ENCODE assay signal across 28 cellular contexts in genomic region chr6:166692723-166693302, GRCh38.
"Had no signal": no experiment of that assay in that cellular context is flagged by ENCODE, and none has a peak within 500 bp of the region (broad histone marks: within the 10 kb centered on the region; RNA-seq: fewer than 3 reads in every experiment).

No MANE protein-coding gene starts in this region.

- H3K36me3 ChIP-seq: breast epithelium, esophagus muscularis mucosa, left lung, lower lobe of right lung, thyroid gland, upper lobe of left lung had no signal

- H3K9me3 ChIP-seq: breast epithelium, esophagus muscularis mucosa, left lung, lower lobe of right lung, thyroid gland, upper lobe of left lung had no signal

- H3K27me3 ChIP-seq: breast epithelium, esophagus muscularis mucosa, foreskin keratinocyte, left lung, thyroid gland, upper lobe of left lung had no signal

- H3K4me3 ChIP-seq: breast epithelium, esophagus muscularis mucosa, left lung, lower lobe of right lung, smooth muscle cell, thyroid gland, upper lobe of left lung had no signal

- H3K9me3 Mint-ChIP-seq: activated naive CD4-positive, alpha-beta T cell treated with anti-CD3 and anti-CD28 coated beads, Interleukin-2, amount 50 U/mL, for 72 hours; activated T-helper 2 cell treated with anti-CD3 and anti-CD28 coated beads, Interferon-gamma antibody, Interleukin-2, Interleukin-4, amounts not matched to agents 10 μg/mL and 5 μg/mL and 100 μg/mL, durations not matched to agents 14 hours and 24 hours and 36 hours; dendritic cell treated with granulocyte-macrophage colony-stimulating factor and Interleukin-4, amounts not matched to agents 40 ng/mL and 50 ng/mL, for 4 days; natural killer cell treated with Interleukin-12 subunit alpha and Interleukin-12 subunit beta and Interleukin-15 and Interleukin-18, amount 100 ng/mL, for 72 hours; stimulated activated memory B cell treated with anti-CD40 and anti-IgM and Interleukin-4, amounts not matched to agents 10 μg/mL and 1 μg/mL and 100 μg/mL, for 72 hours; stimulated activated naive CD8-positive, alpha-beta T cell treated with anti-CD3 and anti-CD28 coated beads, Interleukin-15, amount 100 ng/mL, for 72 hours; T-helper 2 cell treated with Interferon-gamma antibody and Interleukin-4, amounts not matched to agents 5 μg/mL and 100 μg/mL, for 36 hours had no signal

- DNase-seq: activated CD4-positive, alpha-beta T cell treated with anti-CD3 and anti-CD28 coated beads for 36 hours; activated CD4-positive, CD25-positive, alpha-beta regulatory T cell; activated CD8-positive, alpha-beta memory T cell treated with anti-CD3 and anti-CD28 coated beads, Interleukin-2, amount 10 ng/mL, durations not matched to agents 7 days and 5 days; activated CD8-positive, alpha-beta T cell treated with anti-CD3 and anti-CD28 coated beads, Interleukin-2, amount 10 ng/mL, durations not matched to agents 7 days and 5 days; activated naive CD4-positive, alpha-beta T cell; activated T-cell treated with anti-CD3 and anti-CD28 coated beads, Interleukin-2, amount 50 U/mL, for 48 hours; central memory CD4-positive, alpha-beta T cell; foreskin keratinocyte; left lung; lower lobe of right lung; mesenchymal stem cell; posterior cingulate gyrus; stimulated activated CD4-positive, alpha-beta T cell treated with anti-CD3 and anti-CD28 coated beads, Interleukin-1b, Interleukin-23, amount 100 ng/mL, for 48 hours; stimulated activated CD4-positive, alpha-beta T cell treated with anti-CD3 and anti-CD28 coated beads, Interleukin-4, amount 100 ng/mL, for 4 hours; stimulated activated CD8-positive, alpha-beta memory T cell treated with anti-CD3 and anti-CD28 coated beads, Interleukin-4, amount 100 ng/mL, for 48 hours; stimulated activated naive CD8-positive, alpha-beta T cell treated with anti-CD3 and anti-CD28 coated beads, Interleukin-15, amount 100 ng/mL, for 72 hours; thyroid gland; upper lobe of left lung had no signal

- H3K4me3 Mint-ChIP-seq: activated CD4-positive, alpha-beta T cell treated with anti-CD3 and anti-CD28 coated beads for 36 hours; activated CD8-positive, alpha-beta memory T cell treated with anti-CD3 and anti-CD28 coated beads, Interleukin-2, amount 10 ng/mL, durations not matched to agents 7 days and 5 days; activated CD8-positive, alpha-beta T cell treated with anti-CD3 and anti-CD28 coated beads, Interleukin-2, amount 10 ng/mL, durations not matched to agents 7 days and 5 days; dendritic cell treated with granulocyte-macrophage colony-stimulating factor and Interleukin-4, amounts not matched to agents 40 ng/mL and 50 ng/mL, for 4 days; natural killer cell treated with Interleukin-12 subunit alpha and Interleukin-12 subunit beta and Interleukin-15 and Interleukin-18, amount 100 ng/mL, for 72 hours; stimulated activated memory B cell treated with anti-CD40 and anti-IgM and Interleukin-4, amounts not matched to agents 10 μg/mL and 1 μg/mL and 100 μg/mL, for 72 hours; stimulated activated naive CD8-positive, alpha-beta T cell treated with anti-CD3 and anti-CD28 coated beads, Interleukin-15, amount 100 ng/mL, for 72 hours; T-helper 2 cell treated with Interferon-gamma antibody and Interleukin-4, amounts not matched to agents 5 μg/mL and 100 μg/mL, for 36 hours had no signal

- H3K27ac ChIP-seq: breast epithelium, esophagus muscularis mucosa, foreskin keratinocyte, left lung, lower lobe of right lung, thyroid gland, upper lobe of left lung had no signal

- H3K4me1 Mint-ChIP-seq: activated CD4-positive, alpha-beta T cell treated with anti-CD3 and anti-CD28 coated beads for 36 hours; activated CD8-positive, alpha-beta memory T cell treated with anti-CD3 and anti-CD28 coated beads, Interleukin-2, amount 10 ng/mL, durations not matched to agents 7 days and 5 days; stimulated activated naive CD8-positive, alpha-beta T cell treated with anti-CD3 and anti-CD28 coated beads, Interleukin-15, amount 100 ng/mL, for 72 hours had no signal

- ATAC-seq: activated CD4-positive, alpha-beta T cell treated with anti-CD3 and anti-CD28 coated beads for 36 hours; activated CD8-positive, alpha-beta memory T cell treated with anti-CD3 and anti-CD28 coated beads, Interleukin-2, amount 10 ng/mL, durations not matched to agents 7 days and 5 days; activated CD8-positive, alpha-beta T cell treated with anti-CD3 and anti-CD28 coated beads, Interleukin-2, amount 10 ng/mL, durations not matched to agents 7 days and 5 days; activated naive CD4-positive, alpha-beta T cell treated with anti-CD3 and anti-CD28 coated beads, Interleukin-2, amount 50 U/mL, for 72 hours; foreskin keratinocyte; left lung; lower lobe of right lung; natural killer cell treated with Interleukin-12 subunit alpha and Interleukin-12 subunit beta and Interleukin-15 and Interleukin-18, amount 100 ng/mL, for 72 hours; sciatic nerve; stimulated activated memory B cell treated with anti-CD40 and anti-IgM and Interleukin-4, amounts not matched to agents 10 μg/mL and 1 μg/mL and 100 μg/mL, for 72 hours; stimulated activated naive CD8-positive, alpha-beta T cell treated with anti-CD3 and anti-CD28 coated beads, Interleukin-15, amount 100 ng/mL, for 72 hours had no signal

- H3K27ac Mint-ChIP-seq: activated CD4-positive, alpha-beta T cell treated with anti-CD3 and anti-CD28 coated beads for 36 hours; activated CD8-positive, alpha-beta memory T cell treated with anti-CD3 and anti-CD28 coated beads, Interleukin-2, amount 10 ng/mL, durations not matched to agents 7 days and 5 days; activated CD8-positive, alpha-beta T cell treated with anti-CD3 and anti-CD28 coated beads, Interleukin-2, amount 10 ng/mL, durations not matched to agents 7 days and 5 days; activated naive CD4-positive, alpha-beta T cell treated with anti-CD3 and anti-CD28 coated beads, Interleukin-2, amount 50 U/mL, for 72 hours; activated T-helper 2 cell treated with anti-CD3 and anti-CD28 coated beads, Interferon-gamma antibody, Interleukin-2, Interleukin-4, amounts not matched to agents 10 μg/mL and 5 μg/mL and 100 μg/mL, durations not matched to agents 14 hours and 24 hours and 36 hours; dendritic cell treated with granulocyte-macrophage colony-stimulating factor and Interleukin-4, amounts not matched to agents 40 ng/mL and 50 ng/mL, for 4 days; natural killer cell treated with Interleukin-12 subunit alpha and Interleukin-12 subunit beta and Interleukin-15 and Interleukin-18, amount 100 ng/mL, for 72 hours; stimulated activated memory B cell treated with anti-CD40 and anti-IgM and Interleukin-4, amounts not matched to agents 10 μg/mL and 1 μg/mL and 100 μg/mL, for 72 hours; stimulated activated naive CD8-positive, alpha-beta T cell treated with anti-CD3 and anti-CD28 coated beads, Interleukin-15, amount 100 ng/mL, for 72 hours; T-helper 2 cell treated with Interferon-gamma antibody and Interleukin-4, amounts not matched to agents 5 μg/mL and 100 μg/mL, for 36 hours had no signal

- H3K4me1 ChIP-seq: breast epithelium, thyroid gland had no signal

- H3K27me3 Mint-ChIP-seq: activated CD4-positive, alpha-beta T cell treated with anti-CD3 and anti-CD28 coated beads for 36 hours; dendritic cell treated with granulocyte-macrophage colony-stimulating factor and Interleukin-4, amounts not matched to agents 40 ng/mL and 50 ng/mL, for 4 days; stimulated activated naive CD8-positive, alpha-beta T cell treated with anti-CD3 and anti-CD28 coated beads, Interleukin-15, amount 100 ng/mL, for 72 hours had no signal

- H3K36me3 Mint-ChIP-seq: activated CD8-positive, alpha-beta memory T cell treated with anti-CD3 and anti-CD28 coated beads, Interleukin-2, amount 10 ng/mL, durations not matched to agents 7 days and 5 days; activated naive CD4-positive, alpha-beta T cell treated with anti-CD3 and anti-CD28 coated beads, Interleukin-2, amount 50 U/mL, for 72 hours; natural killer cell treated with Interleukin-12 subunit alpha and Interleukin-12 subunit beta and Interleukin-15 and Interleukin-18, amount 100 ng/mL, for 72 hours; stimulated activated memory B cell treated with anti-CD40 and anti-IgM and Interleukin-4, amounts not matched to agents 10 μg/mL and 1 μg/mL and 100 μg/mL, for 72 hours had no signal
